27 cellular contexts compared by ENCODE assay signal in genomic region chr18:52652451-52652850, GRCh38.
"Had no signal": no experiment of that assay in that cellular context is flagged by ENCODE, and none has a peak within 500 bp of the region (broad histone marks: within the 10 kb centered on the region; RNA-seq: fewer than 3 reads in every experiment).

No MANE protein-coding gene starts in this region.

- H3K27me3 Mint-ChIP-seq: activated CD4-positive, alpha-beta T cell treated with anti-CD3 and anti-CD28 coated beads for 36 hours; activated CD8-positive, alpha-beta memory T cell treated with anti-CD3 and anti-CD28 coated beads, Interleukin-2, amount 10 ng/mL, durations not matched to agents 7 days and 5 days; activated naive CD4-positive, alpha-beta T cell treated with anti-CD3 and anti-CD28 coated beads, Interleukin-2, amount 50 U/mL, for 24 hours; activated naive CD8-positive, alpha-beta T cell treated with anti-CD3 and anti-CD28 coated beads, Interleukin-2, amount 50 U/mL, for 24 hours; stimulated activated memory B cell treated with anti-CD40 and anti-IgM and Interleukin-4, amounts not matched to agents 10 μg/mL and 1 μg/mL and 100 μg/mL, for 72 hours; stimulated activated naive CD8-positive, alpha-beta T cell treated with anti-CD3 and anti-CD28 coated beads, Interleukin-15, amount 100 ng/mL, for 72 hours; T-cell had no signal

- H3K36me3 Mint-ChIP-seq: activated CD8-positive, alpha-beta memory T cell treated with anti-CD3 and anti-CD28 coated beads, Interleukin-2, amount 10 ng/mL, durations not matched to agents 7 days and 5 days; activated naive CD4-positive, alpha-beta T cell treated with anti-CD3 and anti-CD28 coated beads, Interleukin-2, amount 50 U/mL, for 24 hours; stimulated activated memory B cell treated with anti-CD40 and anti-IgM and Interleukin-4, amounts not matched to agents 10 μg/mL and 1 μg/mL and 100 μg/mL, for 72 hours; T-cell had no signal

- ATAC-seq: activated CD4-positive, alpha-beta T cell treated with anti-CD3 and anti-CD28 coated beads for 36 hours; activated CD8-positive, alpha-beta memory T cell treated with anti-CD3 and anti-CD28 coated beads, Interleukin-2, amount 10 ng/mL, durations not matched to agents 7 days and 5 days; activated CD8-positive, alpha-beta T cell treated with anti-CD3 and anti-CD28 coated beads, Interleukin-2, amount 10 ng/mL, durations not matched to agents 7 days and 5 days; activated naive CD8-positive, alpha-beta T cell treated with anti-CD3 and anti-CD28 coated beads, Interleukin-2, amount 50 U/mL, for 24 hours; esophagus mucosa; foreskin keratinocyte; heart left ventricle; natural killer cell; stimulated activated memory B cell treated with anti-CD40 and anti-IgM and Interleukin-4, amounts not matched to agents 10 μg/mL and 1 μg/mL and 100 μg/mL, for 72 hours; stimulated activated naive CD8-positive, alpha-beta T cell treated with anti-CD3 and anti-CD28 coated beads, Interleukin-15, amount 100 ng/mL, for 72 hours; T-cell had no signal

- H3K4me3 Mint-ChIP-seq: activated CD4-positive, alpha-beta T cell treated with anti-CD3 and anti-CD28 coated beads for 36 hours; activated CD8-positive, alpha-beta memory T cell treated with anti-CD3 and anti-CD28 coated beads, Interleukin-2, amount 10 ng/mL, durations not matched to agents 7 days and 5 days; activated CD8-positive, alpha-beta T cell treated with anti-CD3 and anti-CD28 coated beads, Interleukin-2, amount 10 ng/mL, durations not matched to agents 7 days and 5 days; activated naive CD4-positive, alpha-beta T cell treated with anti-CD3 and anti-CD28 coated beads, Interleukin-2, amount 50 U/mL, for 24 hours; activated naive CD8-positive, alpha-beta T cell treated with anti-CD3 and anti-CD28 coated beads, Interleukin-2, amount 50 U/mL, for 24 hours; natural killer cell; stimulated activated memory B cell treated with anti-CD40 and anti-IgM and Interleukin-4, amounts not matched to agents 10 μg/mL and 1 μg/mL and 100 μg/mL, for 72 hours; stimulated activated naive CD8-positive, alpha-beta T cell treated with anti-CD3 and anti-CD28 coated beads, Interleukin-15, amount 100 ng/mL, for 72 hours; T-cell; T-helper 2 cell treated with Interferon-gamma antibody and Interleukin-4, amounts not matched to agents 5 μg/mL and 100 μg/mL, for 36 hours had no signal

- H3K27ac Mint-ChIP-seq: activated CD4-positive, alpha-beta T cell treated with anti-CD3 and anti-CD28 coated beads for 36 hours; activated CD8-positive, alpha-beta memory T cell treated with anti-CD3 and anti-CD28 coated beads, Interleukin-2, amount 10 ng/mL, durations not matched to agents 7 days and 5 days; activated CD8-positive, alpha-beta T cell treated with anti-CD3 and anti-CD28 coated beads, Interleukin-2, amount 10 ng/mL, durations not matched to agents 7 days and 5 days; activated naive CD4-positive, alpha-beta T cell treated with anti-CD3 and anti-CD28 coated beads, Interleukin-2, amount 50 U/mL, for 24 hours; activated naive CD8-positive, alpha-beta T cell treated with anti-CD3 and anti-CD28 coated beads, Interleukin-2, amount 50 U/mL, for 24 hours; activated T-helper 2 cell treated with anti-CD3 and anti-CD28 coated beads, Interferon-gamma antibody, Interleukin-2, Interleukin-4, amounts not matched to agents 10 μg/mL and 5 μg/mL and 100 μg/mL, durations not matched to agents 14 hours and 24 hours and 36 hours; natural killer cell; stimulated activated memory B cell treated with anti-CD40 and anti-IgM and Interleukin-4, amounts not matched to agents 10 μg/mL and 1 μg/mL and 100 μg/mL, for 72 hours; stimulated activated naive CD8-positive, alpha-beta T cell treated with anti-CD3 and anti-CD28 coated beads, Interleukin-15, amount 100 ng/mL, for 72 hours; T-cell; T-helper 2 cell treated with Interferon-gamma antibody and Interleukin-4, amounts not matched to agents 5 μg/mL and 100 μg/mL, for 36 hours had no signal

- H3K27ac ChIP-seq: brain microvascular endothelial cell, coronary artery, dorsolateral prefrontal cortex, foreskin keratinocyte, heart left ventricle, upper lobe of left lung, vagina had no signal

- H3K27me3 ChIP-seq: brain microvascular endothelial cell, dorsolateral prefrontal cortex, foreskin keratinocyte, heart left ventricle, upper lobe of left lung, vagina had no signal

- H3K9me3 ChIP-seq: heart left ventricle, upper lobe of left lung, vagina had no signal

- H3K4me2 ChIP-seq: smooth muscle cell had no signal

- H3K36me3 ChIP-seq: brain microvascular endothelial cell, heart left ventricle, upper lobe of left lung, vagina had no signal

- H3K4me3 ChIP-seq: coronary artery, dorsolateral prefrontal cortex, heart left ventricle, smooth muscle cell, upper lobe of left lung, vagina had no signal

- H3K9me3 Mint-ChIP-seq: activated naive CD4-positive, alpha-beta T cell treated with anti-CD3 and anti-CD28 coated beads, Interleukin-2, amount 50 U/mL, for 24 hours; stimulated activated memory B cell treated with anti-CD40 and anti-IgM and Interleukin-4, amounts not matched to agents 10 μg/mL and 1 μg/mL and 100 μg/mL, for 72 hours had no signal

- DNase-seq: activated CD4-positive, alpha-beta T cell treated with anti-CD3 and anti-CD28 coated beads for 36 hours; activated CD4-positive, CD25-positive, alpha-beta regulatory T cell; activated CD8-positive, alpha-beta memory T cell treated with anti-CD3 and anti-CD28 coated beads, Interleukin-2, amount 10 ng/mL, durations not matched to agents 7 days and 5 days; activated CD8-positive, alpha-beta T cell treated with anti-CD3 and anti-CD28 coated beads, Interleukin-2, amount 10 ng/mL, durations not matched to agents 7 days and 5 days; activated naive CD8-positive, alpha-beta T cell treated with anti-CD3 and anti-CD28 coated beads, Interleukin-2, amount 50 U/mL, for 24 hours; activated T-cell treated with anti-CD3 and anti-CD28 coated beads, Interleukin-2, amount 50 U/mL, for 48 hours; anterior cingulate cortex; brain microvascular endothelial cell; dorsolateral prefrontal cortex; foreskin keratinocyte; heart left ventricle; natural killer cell; stimulated activated CD4-positive, alpha-beta T cell treated with anti-CD3 and anti-CD28 coated beads, Interleukin-1b, Interleukin-23, amount 100 ng/mL, for 48 hours; stimulated activated CD4-positive, alpha-beta T cell treated with anti-CD3 and anti-CD28 coated beads, Interleukin-4, amount 100 ng/mL, for 4 hours; stimulated activated CD8-positive, alpha-beta memory T cell treated with anti-CD3 and anti-CD28 coated beads, Interleukin-4, amount 100 ng/mL, for 48 hours; stimulated activated naive CD8-positive, alpha-beta T cell treated with anti-CD3 and anti-CD28 coated beads, Interleukin-15, amount 100 ng/mL, for 72 hours; substantia nigra; T-cell; upper lobe of left lung had no signal

- H3K4me1 ChIP-seq: foreskin keratinocyte, heart left ventricle, upper lobe of left lung, vagina had no signal

- H3K4me1 Mint-ChIP-seq: activated CD4-positive, alpha-beta T cell treated with anti-CD3 and anti-CD28 coated beads for 36 hours; activated CD8-positive, alpha-beta memory T cell treated with anti-CD3 and anti-CD28 coated beads, Interleukin-2, amount 10 ng/mL, durations not matched to agents 7 days and 5 days; activated naive CD4-positive, alpha-beta T cell treated with anti-CD3 and anti-CD28 coated beads, Interleukin-2, amount 50 U/mL, for 24 hours; activated naive CD8-positive, alpha-beta T cell treated with anti-CD3 and anti-CD28 coated beads, Interleukin-2, amount 50 U/mL, for 24 hours; natural killer cell; stimulated activated memory B cell treated with anti-CD40 and anti-IgM and Interleukin-4, amounts not matched to agents 10 μg/mL and 1 μg/mL and 100 μg/mL, for 72 hours; stimulated activated naive CD8-positive, alpha-beta T cell treated with anti-CD3 and anti-CD28 coated beads, Interleukin-15, amount 100 ng/mL, for 72 hours; T-cell had no signal
